Comparison of ENCODE assay signal across 8 cellular contexts in the genomic region with DNA sequence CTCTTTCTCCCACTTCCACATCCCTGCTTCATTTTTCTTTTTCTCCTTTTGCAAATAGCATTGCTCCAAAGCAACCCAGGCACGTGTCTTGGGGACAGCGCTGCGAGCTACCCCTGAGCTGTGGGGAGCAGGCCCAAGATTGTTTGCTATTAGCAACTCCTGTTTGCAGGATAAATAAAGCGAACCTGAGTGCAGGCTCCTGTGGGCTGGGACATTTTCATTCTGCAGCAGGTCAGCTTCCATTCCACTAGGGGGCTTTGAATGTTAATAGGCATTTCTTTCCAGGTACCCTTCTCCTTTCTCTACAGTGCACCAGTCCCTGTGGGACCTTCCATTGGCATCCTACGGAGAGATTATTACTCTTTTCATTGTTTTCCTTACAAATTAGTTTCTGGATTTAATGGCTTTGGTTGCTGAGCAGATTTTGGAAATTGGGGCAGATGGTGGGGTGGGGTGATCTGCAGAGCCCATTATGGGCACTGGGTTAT. TPM values are rescaled to one million over a fixed set of nuclear protein-coding genes. Genes with fewer than 3 reads are reported as not detected.
A peak's percentile ranks its signal among the peaks of the same experiment; 100 is the strongest.
DNase-seq lines count a peak whose midpoint lies in the region; ATAC-seq and TF ChIP-seq lines count a peak whose summit lies in the region.

No MANE protein-coding gene starts in this region.

- H3K23me2 ChIP-seq in H9 (ENCODE audit: insufficient read length, low read depth, low read length, poor library complexity, severe bottlenecking): peaks cover 3% of the 10 kb centered on the region

- DNase-seq in AML-193 (lab: John Stamatoyannopoulos, UW) (peak; percentile 3 to 50), H9 (peak; percentile 72), SK-N-SH (peak; percentile 41), DMS153 (lab: John Stamatoyannopoulos, UW) (no peak), NCI-H187 treated with DMSO at 0.1 percent for 48 hours (lab: John Stamatoyannopoulos, UW) (no peak)

- no peak overlapping the region for H2BK15ac ChIP-seq in H9 (ENCODE audit: low read depth, low read length)

- H2BK120ac ChIP-seq in H9 (ENCODE audit: low read depth, low read length, poor library complexity, severe bottlenecking): no peak overlapping the region

- peak; percentile 46 for TF ChIP-seq RAD21 in SK-N-SH (IDR thresholded peaks at IDR 0.05; ENCODE audit: low read length)

- H2AK5ac ChIP-seq in H9 (ENCODE audit: insufficient read length, low read length): no peak overlapping the region

- peak overlapping the region; percentile 77 for H3K27ac ChIP-seq in H9 (ENCODE audit: insufficient read length, low read depth, low read length)
- H3K27ac ChIP-seq in SK-N-SH (ENCODE audit: low read depth in 2 of 2, low read length in 1 of 2): peak overlapping the region in 1 of 2 experiments; percentile 78; a peak in 2 of 4 replicates
- peak overlapping the region; percentile 87 for H3K27ac ChIP-seq in iPS-20b (ENCODE audit: low read length)

- no peak overlapping the region for H2BK5ac ChIP-seq in H9 (ENCODE audit: insufficient read length, low read length)

- no peak overlapping the region for H3K23ac ChIP-seq in H9 (ENCODE audit: insufficient read length, low read depth, low read length)

- no peak overlapping the region for H4K5ac ChIP-seq in H9 (ENCODE audit: insufficient read length, low read depth, low read length)

- no peak overlapping the region for H3K4me3 Mint-ChIP-seq in H9

- H3K4me3 ChIP-seq in SK-N-SH (ENCODE audit: low read depth in 2 of 2, low read length in 1 of 2) (peak overlapping the region in 1 of 2 experiments; percentile 37; a peak in 1 of 4 replicates), iPS-20b (ENCODE audit: low read length) (peak overlapping the region; percentile 64)

- no peaks in the 10 kb centered on the region for H3K79me1 ChIP-seq in H9 (ENCODE audit: insufficient read depth, low read depth, low read length, poor library complexity, severe bottlenecking)

- H2AFZ ChIP-seq in H9 (ENCODE audit: low read length) (no peak overlapping the region), SK-N-SH (ENCODE audit: low read depth) (0 out of 2 replicates have a peak overlapping the region, but pooled peaks have one; percentile 1)

- no peak for ATAC-seq in GM18907 (IDR thresholded peaks at IDR 0.05; ENCODE audit: unreplicated experiment)
- no peak for ATAC-seq in GM19351 (IDR thresholded peaks at IDR 0.05; ENCODE audit: unreplicated experiment)

- H3K9ac ChIP-seq in H9 (ENCODE audit: extremely low read depth, insufficient read length, low read length) (peak overlapping the region; percentile 32), SK-N-SH (no peak overlapping the region), iPS-20b (ENCODE audit: low read depth, low read length) (peak overlapping the region; percentile 70)

- CTCF ChIA-PET in SK-N-SH (lab: Yijun Ruan, JAX): interaction anchor here (0.6 to 2.5 kb wide), 11 partner anchors 15 to 249 kb away, joined by 3 to 17 read pairs (median 3); no protein-coding TSS in a partner anchor

- no peak overlapping the region for H2BK12ac ChIP-seq in H9 (ENCODE audit: insufficient read length, low read depth, low read length)

- H3K4ac ChIP-seq in H9 (ENCODE audit: low read depth, low read length): no peak overlapping the region; the same call in 1 of the 2 replicates

- TF ChIP-seq EP300 in SK-N-SH (IDR thresholded peaks at IDR 0.05; ENCODE audit: borderline replicate concordance in 1 of 2, low read depth in 1 of 2, low read length in 1 of 2): no peak

- H3K4me2 ChIP-seq in H9 (ENCODE audit: insufficient read depth, insufficient read length, low read length) (peak overlapping the region; percentile 52), SK-N-SH (peak overlapping the region; percentile 70)

- POLR2A ChIA-PET in SK-N-SH (lab: Yijun Ruan, JAX): no interaction called here

- no CpG with 5 or more reads among the region's 5 CpGs for WGBS in H9 (ENCODE audit: extremely low coverage, insufficient read length, low lambda C conversion rate)
- WGBS in SK-N-SH (ENCODE audit: low lambda C conversion rate): 46% methylated on average over 5 of the region's 5 CpGs

- no peaks in the 10 kb centered on the region for H3K27me3 Mint-ChIP-seq in H9 (ENCODE audit: low read depth)

- H3K9me3 ChIP-seq in H9 (ENCODE audit: control insufficient read depth, low read depth, low read length) (no peaks in the 10 kb centered on the region), SK-N-SH (no peaks in the 10 kb centered on the region), iPS-20b (ENCODE audit: insufficient read depth, low read depth, low read length) (no peaks in the 10 kb centered on the region)

- 0 out of 7 replicates have a peak, but pooled peaks cover 0 to 1% (median 0%) of the 10 kb centered on the region in 3 experiments for H3K36me3 Mint-ChIP-seq in H9 (ENCODE audit: insufficient read depth in 1 of 3, low read depth in 3 of 3)

- H4K8ac ChIP-seq in H9 (replicated peaks; ENCODE audit: insufficient read length, low read depth, low read length): no peak overlapping the region

- H3K27me3 ChIP-seq in H9 (ENCODE audit: insufficient read depth, low read length): no peaks in the 10 kb centered on the region
- H3K27me3 ChIP-seq in SK-N-SH (ENCODE audit: insufficient read depth): no peaks in the 10 kb centered on the region
- no peaks in the 10 kb centered on the region for H3K27me3 ChIP-seq in iPS-20b (ENCODE audit: insufficient read depth, low read length)

- H3K79me2 ChIP-seq in H9 (ENCODE audit: insufficient read depth, low read length) (no peaks in the 10 kb centered on the region), SK-N-SH (ENCODE audit: insufficient read depth) (no peaks in the 10 kb centered on the region)

- H3T11ph ChIP-seq in H9 (ENCODE audit: low read length): no peak overlapping the region

- no peak overlapping the region for H3K27ac Mint-ChIP-seq in H9

- no peaks in the 10 kb centered on the region for H3K9me2 ChIP-seq in SK-N-SH

- no peak overlapping the region for H3K14ac ChIP-seq in H9 (ENCODE audit: insufficient read depth, low read length)

- no peak overlapping the region for H2BK20ac ChIP-seq in H9 (ENCODE audit: low read depth, low read length, poor library complexity, severe bottlenecking)

- H3K36me3 ChIP-seq in SK-N-SH (replicated peaks in 1 of 2; ENCODE audit: control insufficient read depth in 1 of 2, insufficient read depth in 2 of 2, low read length in 1 of 2): no peaks in the 10 kb centered on the region
- no peaks in the 10 kb centered on the region for H3K36me3 ChIP-seq in iPS-20b (ENCODE audit: insufficient read depth, low read depth, low read length)

- H3K4me1 Mint-ChIP-seq in H9: peaks cover 21 to 26% of the 10 kb centered on the region in 2 experiments

- H4K20me1 ChIP-seq in H9 (ENCODE audit: control insufficient read depth, insufficient read depth, insufficient read length) (no peaks in the 10 kb centered on the region), SK-N-SH (ENCODE audit: insufficient read depth) (no peaks in the 10 kb centered on the region)

- H3K18ac ChIP-seq in H9 (ENCODE audit: insufficient read length, low read depth, low read length): no peak overlapping the region

- H3K4me1 ChIP-seq in H9 (ENCODE audit: insufficient read depth, low read length) (peaks cover 20% of the 10 kb centered on the region), SK-N-SH (ENCODE audit: control insufficient read depth in 1 of 2, insufficient read depth in 2 of 2, low read depth in 1 of 2, low read length in 1 of 2) (peaks cover 0 to 21% of the 10 kb centered on the region in 2 experiments; a peak in 2 of 4 replicates), iPS-20b (ENCODE audit: insufficient read depth, low read length) (peaks cover 56% of the 10 kb centered on the region)

- peak; percentile 82 for TF ChIP-seq CTCF in H9 (conservative IDR thresholded peaks at IDR 0.05)
- peak; percentile 63 for TF ChIP-seq CTCF in SK-N-SH (IDR thresholded peaks at IDR 0.05)

- no peak overlapping the region for H3K56ac ChIP-seq in H9 (ENCODE audit: insufficient read length, low read depth, low read length)

- H3F3A ChIP-seq in SK-N-SH (replicated peaks; ENCODE audit: insufficient read depth): peaks cover 26% of the 10 kb centered on the region

- H4K91ac ChIP-seq in H9 (ENCODE audit: insufficient read length, low read depth, low read length): no peak overlapping the region

- no peaks in the 10 kb centered on the region for H3K9me3 Mint-ChIP-seq in H9

TF ChIP-seq in SK-N-SH, 30 proteins besides CTCF, POLR2A, EP300 and RAD21:
- TF ChIP-seq, protein P1, sequence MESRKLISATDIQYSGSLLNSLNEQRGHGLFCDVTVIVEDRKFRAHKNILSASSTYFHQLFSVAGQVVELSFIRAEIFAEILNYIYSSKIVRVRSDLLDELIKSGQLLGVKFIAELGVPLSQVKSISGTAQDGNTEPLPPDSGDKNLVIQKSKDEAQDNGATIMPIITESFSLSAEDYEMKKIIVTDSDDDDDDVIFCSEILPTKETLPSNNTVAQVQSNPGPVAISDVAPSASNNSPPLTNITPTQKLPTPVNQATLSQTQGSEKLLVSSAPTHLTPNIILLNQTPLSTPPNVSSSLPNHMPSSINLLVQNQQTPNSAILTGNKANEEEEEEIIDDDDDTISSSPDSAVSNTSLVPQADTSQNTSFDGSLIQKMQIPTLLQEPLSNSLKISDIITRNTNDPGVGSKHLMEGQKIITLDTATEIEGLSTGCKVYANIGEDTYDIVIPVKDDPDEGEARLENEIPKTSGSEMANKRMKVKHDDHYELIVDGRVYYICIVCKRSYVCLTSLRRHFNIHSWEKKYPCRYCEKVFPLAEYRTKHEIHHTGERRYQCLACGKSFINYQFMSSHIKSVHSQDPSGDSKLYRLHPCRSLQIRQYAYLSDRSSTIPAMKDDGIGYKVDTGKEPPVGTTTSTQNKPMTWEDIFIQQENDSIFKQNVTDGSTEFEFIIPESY (IDR thresholded peaks at IDR 0.05; ENCODE audit: borderline replicate concordance, low read depth): no peak
- peak; percentile 35 for TF ChIP-seq SMC3 (IDR thresholded peaks at IDR 0.05; ENCODE audit: low read depth, low read length)
- TF ChIP-seq, protein P2, sequence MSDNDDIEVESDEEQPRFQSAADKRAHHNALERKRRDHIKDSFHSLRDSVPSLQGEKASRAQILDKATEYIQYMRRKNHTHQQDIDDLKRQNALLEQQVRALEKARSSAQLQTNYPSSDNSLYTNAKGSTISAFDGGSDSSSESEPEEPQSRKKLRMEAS (IDR thresholded peaks at IDR 0.05; ENCODE audit: low read depth): peak; percentile 46; the same call in 1 of the 2 replicates

RNA-seq across cellular contexts. Expression of gene OLFML3, which starts 54.0 kb away (rescaled TPM):
- 171 and 176 TPM in 2 replicates for total RNA-seq in H9 (2021)
- polyA plus RNA-seq in SK-N-SH (2012; rRNA removed): 26.1 and 28.3 TPM in 2 replicates
- polyA plus RNA-seq in SK-N-SH (2012; cell fraction: cytosol; rRNA removed): 20.6 and 25.1 TPM in 2 replicates
- polyA plus RNA-seq in SK-N-SH (2012; cell fraction: nucleus; rRNA removed): 13.4 and 19.7 TPM in 2 replicates

Comparison
In these comparisons a context has a peak if more than half of its experiments do, and no peak if none do; other contexts are left out.
1. DNase-seq: peak in AML-193 (2 of 2), H9 (single experiment) and SK-N-SH (single experiment); none in DMS153 (single experiment) and NCI-H187 treated with DMSO at 0.1 percent for 48 hours (single experiment).